10 cellular contexts compared by ENCODE assay signal in genomic region chr20:37155987-37156386, GRCh38. TPM values are rescaled to one million over a fixed set of nuclear protein-coding genes. Genes with fewer than 3 reads are reported as not detected.
"Had no signal": no experiment of that assay in that cellular context is flagged by ENCODE, and none has a peak within 500 bp of the region (broad histone marks: within the 10 kb centered on the region; RNA-seq: fewer than 3 reads in every experiment).

No MANE protein-coding gene starts in this region.

- H3K9me3 Mint-ChIP-seq: HFFc6, IgD-negative memory B cell had no signal

- H3K4me3 Mint-ChIP-seq: HFFc6, IgD-negative memory B cell had no signal

- H3K4me3 ChIP-seq: GM23248, HAP-1 had no signal

- H3K27ac ChIP-seq: GM23248 had no signal

- H3K27ac Mint-ChIP-seq: HFFc6, IgD-negative memory B cell had no signal

- DNase-seq: GM23248, GOT3, H7, HFFc6, KG1 had no signal

- H3K4me1 Mint-ChIP-seq: IgD-negative memory B cell had no signal

- FAIRE-seq: HTR-8/SVneo had no signal

- H3K9me3 ChIP-seq: HAP-1 had no signal

- H2AFZ ChIP-seq: GM23248 had no signal

- ATAC-seq: HCT116 had no signal

- H3K4me1 ChIP-seq: HAP-1 had no signal

- H3K27me3 Mint-ChIP-seq: IgD-negative memory B cell had no signal

- H3K9ac ChIP-seq: GM23248 had no signal

- H3K36me3 ChIP-seq: HAP-1 had no signal

RNA-seq across cellular contexts. Expression of gene MROH8, which starts 23.4 kb away (rescaled TPM):
- total RNA-seq: HT-29 had no signal
